Comparison of ENCODE assay signal across 33 cellular contexts in the genomic region with DNA sequence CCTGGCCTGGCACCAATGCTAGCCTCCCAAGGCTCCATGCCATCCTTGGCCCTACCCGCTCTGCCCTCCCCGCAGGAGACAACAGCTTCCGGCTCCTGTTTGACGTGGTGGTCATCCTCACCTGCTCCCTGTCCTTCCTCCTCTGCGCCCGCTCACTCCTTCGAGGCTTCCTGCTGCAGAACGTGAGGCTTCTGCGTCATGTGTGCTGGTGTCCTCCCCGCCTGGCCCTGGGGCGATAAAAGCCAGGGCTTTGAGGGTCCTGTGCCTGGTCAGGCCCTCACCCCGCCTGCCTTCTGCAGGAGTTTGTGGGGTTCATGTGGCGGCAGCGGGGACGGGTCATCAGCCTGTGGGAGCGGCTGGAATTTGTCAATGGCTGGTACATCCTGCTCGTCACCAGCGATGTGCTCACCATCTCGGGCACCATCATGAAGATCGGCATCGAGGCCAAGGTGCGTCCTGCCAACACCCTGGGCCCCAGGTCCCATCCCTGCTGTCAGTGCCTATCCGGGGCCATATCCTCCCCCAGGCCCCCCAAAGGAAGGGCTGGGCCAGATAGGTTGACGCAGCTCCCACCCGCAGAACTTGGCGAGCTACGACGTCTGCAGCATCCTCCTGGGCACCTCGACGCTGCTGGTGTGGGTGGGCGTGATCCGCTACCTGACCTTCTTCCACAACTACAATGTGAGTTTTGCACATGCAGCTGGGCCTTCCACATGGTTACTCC. TPM values are rescaled to one million over a fixed set of nuclear protein-coding genes. Genes with fewer than 3 reads are reported as not detected.
"Had no signal": no experiment of that assay in that cellular context is flagged by ENCODE, and none has a peak within 500 bp of the region (broad histone marks: within the 10 kb centered on the region; RNA-seq: fewer than 3 reads in every experiment).

No MANE protein-coding gene starts in this region.

- H3K27me3 Mint-ChIP-seq: activated B cell treated with CpG ODN at 0.5 μM for 24 hours; activated CD8-positive, alpha-beta T cell treated with anti-CD3 and anti-CD28 coated beads for 36 hours; activated naive CD8-positive, alpha-beta T cell treated with anti-CD3 and anti-CD28 coated beads, Interleukin-2, amount 10 ng/mL, durations not matched to agents 7 days and 5 days; activated T-helper 17 cell treated with anti-CD3 and anti-CD28 coated beads, Interleukin-2, amount 50 U/mL, for 72 hours; effector memory CD8-positive, alpha-beta T cell; T-helper 17 cell had no signal

- H3K9me3 Mint-ChIP-seq: activated B cell treated with CpG ODN at 0.5 μM for 24 hours; activated CD8-positive, alpha-beta T cell treated with anti-CD3 and anti-CD28 coated beads for 36 hours; activated naive CD8-positive, alpha-beta T cell treated with anti-CD3 and anti-CD28 coated beads, Interleukin-2, amount 10 ng/mL, durations not matched to agents 7 days and 5 days; activated T-cell treated with anti-CD3 and anti-CD28 coated beads, Interleukin-2, amount 50 U/mL, for 4 hours; activated T-helper 17 cell treated with anti-CD3 and anti-CD28 coated beads, Interleukin-2, amount 50 U/mL, for 72 hours; brain; effector memory CD8-positive, alpha-beta T cell; T-helper 2 cell treated with Interferon-gamma antibody and Interleukin-4, amounts not matched to agents 5 μg/mL and 100 μg/mL, for 36 hours had no signal

- H3K27me3 ChIP-seq: ascending aorta, breast epithelium, cardiac muscle cell, esophagus squamous epithelium, gastroesophageal sphincter had no signal

- H3K4me3 ChIP-seq: ascending aorta, breast epithelium, cardiac muscle cell, coronary artery, esophagus squamous epithelium, gastroesophageal sphincter had no signal

- H3K36me3 ChIP-seq: breast epithelium, cardiac muscle cell had no signal

- H3K4me1 ChIP-seq: breast epithelium had no signal

- H3K9me3 ChIP-seq: ascending aorta, breast epithelium, esophagus squamous epithelium, gastroesophageal sphincter had no signal

- H3K4me1 Mint-ChIP-seq: activated naive CD8-positive, alpha-beta T cell treated with anti-CD3 and anti-CD28 coated beads, Interleukin-2, amount 10 ng/mL, durations not matched to agents 7 days and 5 days; activated T-helper 17 cell treated with anti-CD3 and anti-CD28 coated beads, Interleukin-2, amount 50 U/mL, for 72 hours had no signal

- H3K27ac ChIP-seq: ascending aorta, breast epithelium, cardiac muscle cell, epithelial cell of prostate, esophagus squamous epithelium, gastroesophageal sphincter, WERI-Rb-1 had no signal

- H3K27ac Mint-ChIP-seq: activated B cell treated with CpG ODN at 0.5 μM for 24 hours; activated CD8-positive, alpha-beta T cell treated with anti-CD3 and anti-CD28 coated beads for 36 hours; activated naive CD8-positive, alpha-beta T cell treated with anti-CD3 and anti-CD28 coated beads, Interleukin-2, amount 10 ng/mL, durations not matched to agents 7 days and 5 days; activated T-helper 17 cell treated with anti-CD3 and anti-CD28 coated beads, Interleukin-2, amount 50 U/mL, for 72 hours; effector memory CD8-positive, alpha-beta T cell; T-helper 17 cell; T-helper 2 cell treated with Interferon-gamma antibody and Interleukin-4, amounts not matched to agents 5 μg/mL and 100 μg/mL, for 36 hours had no signal

- H3K4me3 Mint-ChIP-seq: activated B cell treated with CpG ODN at 0.5 μM for 24 hours; activated CD8-positive, alpha-beta T cell treated with anti-CD3 and anti-CD28 coated beads for 36 hours; activated naive CD8-positive, alpha-beta T cell treated with anti-CD3 and anti-CD28 coated beads, Interleukin-2, amount 10 ng/mL, durations not matched to agents 7 days and 5 days; activated T-cell treated with anti-CD3 and anti-CD28 coated beads, Interleukin-2, amount 50 U/mL, for 4 hours; activated T-helper 17 cell treated with anti-CD3 and anti-CD28 coated beads, Interleukin-2, amount 50 U/mL, for 72 hours; brain; effector memory CD8-positive, alpha-beta T cell; T-helper 17 cell; T-helper 2 cell treated with Interferon-gamma antibody and Interleukin-4, amounts not matched to agents 5 μg/mL and 100 μg/mL, for 36 hours had no signal

- DNase-seq: activated B cell treated with CpG ODN at 0.5 μM for 24 hours; activated CD4-positive, alpha-beta T cell treated with anti-CD3 and anti-CD28 coated beads for 48 hours; activated CD4-positive, alpha-beta T cell treated with anti-CD3 and anti-CD28 coated beads, Interleukin-2, amount 50 U/mL, for 1 hour; activated CD4-positive, alpha-beta T cell treated with anti-CD3 and anti-CD28 coated beads, Interleukin-2, amount 50 U/mL, for 48 hours; activated CD8-positive, alpha-beta memory T cell treated with anti-CD3 and anti-CD28 coated beads for 24 hours; activated CD8-positive, alpha-beta T cell treated with anti-CD3 and anti-CD28 coated beads for 36 hours; activated effector memory CD4-positive, alpha-beta T cell treated with Interleukin-2 at 50 U/mL for 16 hours; activated gamma-delta T cell treated with Interleukin-2 at 50 U/mL for 16 hours; activated naive CD4-positive, alpha-beta T cell treated with anti-CD3 and anti-CD28 coated beads, Interleukin-2, amount 50 U/mL, for 16 hours; activated naive CD4-positive, alpha-beta T cell treated with Interleukin-2 at 50 U/mL for 16 hours; activated naive CD8-positive, alpha-beta T cell treated with anti-CD3 and anti-CD28 coated beads, Interleukin-2, amount 10 ng/mL, durations not matched to agents 7 days and 5 days; activated T-cell treated with anti-CD3 and anti-CD28 coated beads, Interleukin-2, amount 50 U/mL, for 4 hours; central memory CD4-positive, alpha-beta T cell; cerebellar nuclear complex; dermis blood vessel endothelial cell; effector CD4-positive, alpha-beta T cell; effector memory CD8-positive, alpha-beta T cell; esophagus squamous epithelium; foreskin melanocyte; T-helper 1 cell; T-helper 17 cell; T1000; WERI-Rb-1 had no signal

- ATAC-seq: activated CD4-positive, CD25-positive, alpha-beta regulatory T cell treated with anti-CD3 and anti-CD28 coated beads, Interleukin-2, amount 50 U/mL, for 24 hours; activated CD8-positive, alpha-beta T cell treated with anti-CD3 and anti-CD28 coated beads for 36 hours; activated T-cell treated with anti-CD3 and anti-CD28 coated beads, Interleukin-2, amount 50 U/mL, for 4 hours; activated T-helper 17 cell treated with anti-CD3 and anti-CD28 coated beads, Interleukin-2, amount 50 U/mL, for 72 hours; effector memory CD8-positive, alpha-beta T cell; gastroesophageal sphincter; T-helper 17 cell had no signal

RNA-seq across cellular contexts. Expression of a gene that starts 39.8 kb away (rescaled TPM):
- total RNA-seq: ascending aorta, T-helper 17 cell had no signal
